15 cellular contexts compared by ENCODE assay signal in the genomic region with DNA sequence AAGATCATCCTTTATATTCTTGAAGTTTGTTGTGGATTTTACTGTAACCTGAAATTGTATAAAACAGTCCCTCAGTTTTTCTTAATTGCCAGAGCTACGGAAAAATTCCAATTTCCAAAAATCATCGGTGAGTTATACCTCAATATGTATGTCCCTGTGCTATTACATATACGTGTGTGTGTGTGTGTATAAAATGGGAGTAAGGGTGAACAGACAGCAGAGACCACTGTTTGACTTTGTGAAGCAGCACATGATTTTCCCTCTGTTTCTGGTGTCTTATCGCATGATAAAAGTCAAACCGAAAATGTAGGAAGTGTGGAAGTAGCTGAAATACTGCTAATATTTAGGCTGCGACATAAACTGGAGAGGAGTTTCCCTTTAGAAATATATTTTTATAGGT. TPM values are rescaled to one million over a fixed set of nuclear protein-coding genes. Genes with fewer than 3 reads are reported as not detected.
DNase-seq lines count a peak whose midpoint lies in the region; ATAC-seq, FAIRE-seq and TF ChIP-seq lines count a peak whose summit lies in the region.
"Had no signal": no experiment of that assay in that cellular context is flagged by ENCODE, and none has a peak within 500 bp of the region (broad histone marks: within the 10 kb centered on the region; RNA-seq: fewer than 3 reads in every experiment).

No MANE protein-coding gene starts in this region.

- DNase-seq in A549 (ENCODE audit: low read depth in 1 of 2, low spot score in 1 of 2) (peak; percentile 14 to 30), ELR (ENCODE audit: low read depth) (peak; percentile 1), MM.1S (no peak), K562 (ENCODE audit: extremely low read depth in 1 of 4, low spot score in 3 of 4) (peak; percentile 9 to 86 (median 66)), pancreas (no peak), NCI-H2081 (lab: John Stamatoyannopoulos, UW) (no peak)
- DNase-seq: Caco-2; gastrocnemius medialis; mucosa of descending colon; NCI-H345; stimulated activated CD4-positive, alpha-beta T cell treated with anti-CD3 and anti-CD28 coated beads, Interleukin-12 subunit alpha, Interleukin-12 subunit beta, amount 100 ng/mL, for 4 hours had no signal

- no peak overlapping the region for H3K27ac Mint-ChIP-seq in activated T-helper 17 cell treated with anti-CD3 and anti-CD28 coated beads, Interleukin-2, amount 50 U/mL, for 72 hours

- POLR2A ChIA-PET in A549 (lab: Yijun Ruan, JAX) (no interaction called here), K562 (lab: Yijun Ruan, JAX) (no interaction called here)

- H3K36me3 Mint-ChIP-seq in activated T-helper 17 cell treated with anti-CD3 and anti-CD28 coated beads, Interleukin-2, amount 50 U/mL, for 72 hours (ENCODE audit: low read depth), result no peaks in the 10 kb centered on the region

- ATAC-seq in A549 (peak in 1 of 2 experiments; percentile 68; a peak in 1 of 6 replicates), K562 (no peak), GM18861 (IDR thresholded peaks at IDR 0.05; ENCODE audit: unreplicated experiment) (no peak), pancreas (no peak)
- no peak for ATAC-seq in activated T-helper 17 cell treated with anti-CD3 and anti-CD28 coated beads, Interleukin-2, amount 50 U/mL, for 72 hours (replicated peaks)
- ATAC-seq: activated CD4-positive, CD25-positive, alpha-beta regulatory T cell treated with anti-CD3 and anti-CD28 coated beads, Interleukin-2, amount 50 U/mL, for 24 hours; gastrocnemius medialis; mucosa of descending colon had no signal

- in situ Hi-C loops in K562 (cut with MboI), result no loop called here

- no peak for TF ChIP-seq RAD21 in A549 (conservative IDR thresholded peaks at IDR 0.05 in 1 of 2, IDR thresholded peaks at IDR 0.05 in 1 of 2)
- TF ChIP-seq RAD21 in K562 (CRISPR knock-in tag; conservative IDR thresholded peaks at IDR 0.05 in 1 of 2, IDR thresholded peaks at IDR 0.05 in 1 of 2), result no peak

- H3K9ac ChIP-seq in MM.1S (ENCODE audit: low read length) (no peak overlapping the region), K562 (ENCODE audit: insufficient read depth in 1 of 2, low read depth in 2 of 2, low read length in 2 of 2) (no peak overlapping the region)

- FAIRE-seq in A549 (lab: Jason Lieb, UNC) (peak; percentile 100), K562 (lab: Jason Lieb, UNC) (peak; percentile 98), pancreas (lab: Jason Lieb, UNC) (no peak)

- no peaks in the 10 kb centered on the region for H3K9me2 ChIP-seq in MM.1S (replicated peaks; ENCODE audit: insufficient read depth, low read length)

- TF ChIP-seq POLR2A in A549 (IDR thresholded peaks at IDR 0.05; ENCODE audit: low read length), result no peak
- TF ChIP-seq POLR2A in K562 (conservative IDR thresholded peaks at IDR 0.05), result no peak

- no peaks in the 10 kb centered on the region for H3F3A ChIP-seq in MM.1S (ENCODE audit: insufficient read depth, low read length)

- H3K36me3 ChIP-seq in MM.1S (replicated peaks; ENCODE audit: insufficient read depth, low read length), result no peaks in the 10 kb centered on the region
- no peaks in the 10 kb centered on the region for H3K36me3 ChIP-seq in K562 (ENCODE audit: control insufficient read depth, insufficient read depth, low read length)
- no peaks in the 10 kb centered on the region for H3K36me3 ChIP-seq in pancreas
- H3K36me3 ChIP-seq: gastrocnemius medialis had no signal

- H3K4me1 ChIP-seq in A549 (no peaks in the 10 kb centered on the region), MM.1S (ENCODE audit: low read length) (no peaks in the 10 kb centered on the region), K562 (replicated peaks in 1 of 2; ENCODE audit: control insufficient read depth in 2 of 2, insufficient read depth in 2 of 2, low read length in 2 of 2) (no peaks in the 10 kb centered on the region), pancreas (no peaks in the 10 kb centered on the region)
- H3K4me1 ChIP-seq: Caco-2, gastrocnemius medialis had no signal

- H3K9me3 ChIP-seq in A549 (peaks cover 8% of the 10 kb centered on the region; the same call in 2 of the 3 replicates), MM.1S (replicated peaks; ENCODE audit: insufficient read depth, low read length) (no peaks in the 10 kb centered on the region), K562 (replicated peaks; ENCODE audit: control insufficient read depth, insufficient read depth, low read depth, low read length) (peaks cover 4% of the 10 kb centered on the region), pancreas (no peaks in the 10 kb centered on the region)
- H3K9me3 ChIP-seq: Caco-2, gastrocnemius medialis had no signal

- H3K27me3 ChIP-seq in MM.1S (replicated peaks; ENCODE audit: insufficient read depth, low read length), result no peaks in the 10 kb centered on the region
- H3K27me3 ChIP-seq in K562 (ENCODE audit: control insufficient read depth in 2 of 2, insufficient read depth in 2 of 2, low read length in 2 of 2), result no peaks in the 10 kb centered on the region
- H3K27me3 ChIP-seq in pancreas, result no peaks in the 10 kb centered on the region
- H3K27me3 ChIP-seq: gastrocnemius medialis had no signal

- WGBS in A549 (ENCODE audit: missing lambda C conversion rate), result 57% methylated on average over 6 of the region's 6 CpGs
- 37% methylated on average over 6 of the region's 6 CpGs for WGBS in K562 (ENCODE audit: insufficient coverage, low coverage, missing lambda C conversion rate)
- 82 to 85% methylated on average over 6 of the region's 6 CpGs for whole genome bisulfite sequencing in pancreas, 2 donors

- intact Hi-C loops in K562 (cut with micrococcal nuclease) (loop anchor here (1.0 kb wide), 2 partner anchors 282 to 403 kb away; no protein-coding TSS in a partner anchor), pancreas (cut with DNase I) (no loop called here)

- H2AFZ ChIP-seq in MM.1S (ENCODE audit: low read length), result no peak overlapping the region
- no peak overlapping the region for H2AFZ ChIP-seq in K562 (ENCODE audit: low read depth, low read length)

- H3K9me3 Mint-ChIP-seq in activated T-helper 17 cell treated with anti-CD3 and anti-CD28 coated beads, Interleukin-2, amount 50 U/mL, for 72 hours, result no peaks in the 10 kb centered on the region

- TF ChIP-seq CTCF in A549 (IDR thresholded peaks at IDR 0.05) (no peak), MM.1S (IDR thresholded peaks at IDR 0.05; ENCODE audit: low read length) (peak; percentile 21), K562 (IDR thresholded peaks at IDR 0.05 in 2 of 3, conservative IDR thresholded peaks at IDR 0.05 in 1 of 3; ENCODE audit: insufficient read depth in 2 of 3, low read depth in 1 of 3, low read length in 3 of 3) (peak; percentile 14 to 44 (median 43); a peak in 2 of 6 replicates), pancreas (IDR thresholded peaks at IDR 0.05) (no peak)

- H3K4me3 Mint-ChIP-seq in activated T-helper 17 cell treated with anti-CD3 and anti-CD28 coated beads, Interleukin-2, amount 50 U/mL, for 72 hours, result no peak overlapping the region

- no peaks in the 10 kb centered on the region for H3K9me1 ChIP-seq in K562 (ENCODE audit: control insufficient read depth, insufficient read depth, low read length)

- no peaks in the 10 kb centered on the region for H3K4me1 Mint-ChIP-seq in activated T-helper 17 cell treated with anti-CD3 and anti-CD28 coated beads, Interleukin-2, amount 50 U/mL, for 72 hours

- H3K4me3 ChIP-seq in A549 (no peak overlapping the region), MM.1S (ENCODE audit: low read length) (no peak overlapping the region), K562 (no peak overlapping the region), pancreas (no peak overlapping the region)
- H3K4me3 ChIP-seq: gastrocnemius medialis, mucosa of descending colon had no signal

- TF ChIP-seq EP300 in A549 (IDR thresholded peaks at IDR 0.05), result no peak
- TF ChIP-seq EP300 in K562 (IDR thresholded peaks at IDR 0.05; ENCODE audit: low read length), result no peak

- CTCF ChIA-PET in A549 (lab: Yijun Ruan, JAX) (no interaction called here), K562 (lab: Yijun Ruan, JAX; ENCODE audit: low intra/inter-chr PET ratio) (interaction anchor here (0.5 to 1.9 kb wide), 19 partner anchors 25 to 1017 kb away, joined by 3 to 39 read pairs (median 3); partner anchors contain the start of gene TRIM58)

- no peaks in the 10 kb centered on the region for H3K27me3 Mint-ChIP-seq in activated T-helper 17 cell treated with anti-CD3 and anti-CD28 coated beads, Interleukin-2, amount 50 U/mL, for 72 hours

- H4K20me1 ChIP-seq in MM.1S (ENCODE audit: insufficient read depth, low read length), result no peaks in the 10 kb centered on the region
- no peaks in the 10 kb centered on the region for H4K20me1 ChIP-seq in K562 (replicated peaks; ENCODE audit: control insufficient read depth, insufficient read depth, low read length)

- no peak overlapping the region for H3K4me2 ChIP-seq in A549
- no peak overlapping the region for H3K4me2 ChIP-seq in MM.1S (ENCODE audit: low read depth, low read length)
- H3K4me2 ChIP-seq in K562 (ENCODE audit: insufficient read depth, low read length), result no peak overlapping the region

- H3K79me2 ChIP-seq in MM.1S (ENCODE audit: low read length) (no peaks in the 10 kb centered on the region), K562 (ENCODE audit: control insufficient read depth, insufficient read depth, low read length) (no peaks in the 10 kb centered on the region)

- BruUV-seq in K562 (replicated peaks; lab: Mats Ljungman, UMichigan), result no TSS peak

- H3K27ac ChIP-seq in A549 (no peak overlapping the region), MM.1S (ENCODE audit: low read length) (no peak overlapping the region), K562 (ENCODE audit: extremely low read depth, low read depth, low read length) (no peak overlapping the region), pancreas (no peak overlapping the region)
- H3K27ac ChIP-seq: gastrocnemius medialis had no signal

RNA-seq across cellular contexts. Expression of gene OR2T1, which starts 1.2 kb away (rescaled TPM):
- polyA plus RNA-seq in A549 (2011; rRNA removed) (not detected in 2 replicates), A549 (2017; fragmentation: RNase III; extraction: RNeasy Plus Mini Kit Qiagen cat#74134 plus additional on column Dnase treatment) (not detected in 3 replicates), K562 (2011; rRNA removed) (not detected in 2 replicates), K562 (2014; fragmentation: Illumina TruSeq; extraction: Trizol) (not detected in 2 replicates), K562 (2014; fragmentation: Nextera tagmentation; extraction: Ambion mirVana) (not detected), K562 (2014; rRNA removed) (not detected in 2 replicates), pancreas (not detected)
- polyA plus RNA-seq in A549 (2012; cell fraction: cytosol; rRNA removed), result not detected in 2 replicates
- polyA plus RNA-seq in A549 (2012; cell fraction: nucleus; rRNA removed), result not detected in 2 replicates
- polyA minus RNA-seq in A549 (2011; rRNA and poly(A)+ RNA removed), result not detected in 2 replicates
- total RNA-seq in K562 (2011; cell fraction: chromatin; rRNA removed; ENCODE audit: low replicate concordance), result not detected in 2 replicates
- total RNA-seq in K562 (2011; cell fraction: nucleolus; rRNA removed), result not detected in 2 replicates
- not detected in 2 replicates for total RNA-seq in K562 (2011; cell fraction: nucleoplasm; rRNA removed)
- total RNA-seq in K562 (2014; rRNA removed) (not detected in 2 replicates), K562 (2014; rRNA removed; fragmentation: Illumina TruSeq; extraction: Trizol) (not detected in 2 replicates), K562 (2015; rRNA removed; fragmentation: Illumina TruSeq; extraction: Trizol) (not detected in 2 replicates), K562 (2021) (not detected in 2 replicates), pancreas (not detected)
- polyA plus RNA-seq in K562 (2011; cell fraction: cytosol; rRNA removed), result not detected in 2 replicates
- not detected in 2 replicates for polyA plus RNA-seq in K562 (2011; cell fraction: nucleus; rRNA removed)
- polyA plus RNA-seq in K562 (2012), result not detected in 2 replicates
- not detected in 2 replicates for polyA minus RNA-seq in K562 (2011; rRNA and poly(A)+ RNA removed)
- polyA minus RNA-seq in K562 (2011; cell fraction: cytosol; rRNA and poly(A)+ RNA removed), result not detected in 2 replicates
- not detected in 2 replicates for polyA minus RNA-seq in K562 (2011; cell fraction: nucleus; rRNA and poly(A)+ RNA removed)
- total RNA-seq in activated T-helper 17 cell treated with anti-CD3 and anti-CD28 coated beads, Interleukin-2, amount 50 U/mL, for 72 hours, result not detected
- total RNA-seq: Caco-2, gastrocnemius medialis, mucosa of descending colon, temporal lobe had no signal

RNA-seq across cellular contexts. Expression of gene OR2T6, which starts 28.5 kb away (rescaled TPM):
- polyA plus RNA-seq in A549 (2011; rRNA removed) (not detected in 2 replicates), A549 (2017; fragmentation: RNase III; extraction: RNeasy Plus Mini Kit Qiagen cat#74134 plus additional on column Dnase treatment) (not detected in 3 replicates), K562 (2011; rRNA removed) (not detected in 2 replicates), K562 (2014; fragmentation: Illumina TruSeq; extraction: Trizol) (not detected in 2 replicates), K562 (2014; fragmentation: Nextera tagmentation; extraction: Ambion mirVana) (not detected), K562 (2014; rRNA removed) (not detected in 2 replicates), pancreas (not detected)
- polyA plus RNA-seq in A549 (2012; cell fraction: cytosol; rRNA removed), result not detected in 2 replicates
- polyA plus RNA-seq in A549 (2012; cell fraction: nucleus; rRNA removed), result not detected in 2 replicates
- polyA minus RNA-seq in A549 (2011; rRNA and poly(A)+ RNA removed), result not detected in 2 replicates
- not detected in 2 replicates for total RNA-seq in K562 (2011; cell fraction: chromatin; rRNA removed; ENCODE audit: low replicate concordance)
- not detected in 2 replicates for total RNA-seq in K562 (2011; cell fraction: nucleolus; rRNA removed)
- not detected in 2 replicates for total RNA-seq in K562 (2011; cell fraction: nucleoplasm; rRNA removed)
- total RNA-seq in K562 (2014; rRNA removed) (not detected in 2 replicates), K562 (2014; rRNA removed; fragmentation: Illumina TruSeq; extraction: Trizol) (not detected in 2 replicates), K562 (2015; rRNA removed; fragmentation: Illumina TruSeq; extraction: Trizol) (not detected in 2 replicates), K562 (2021) (not detected in 2 replicates), pancreas (not detected)
- polyA plus RNA-seq in K562 (2011; cell fraction: cytosol; rRNA removed), result not detected in 2 replicates
- 0.25 TPM in 1 of 2 replicates, not detected in the other for polyA plus RNA-seq in K562 (2011; cell fraction: nucleus; rRNA removed)
- polyA plus RNA-seq in K562 (2012), result not detected in 2 replicates
- polyA minus RNA-seq in K562 (2011; rRNA and poly(A)+ RNA removed), result 0.06 TPM in 1 of 2 replicates, not detected in the other
- not detected in 2 replicates for polyA minus RNA-seq in K562 (2011; cell fraction: cytosol; rRNA and poly(A)+ RNA removed)
- polyA minus RNA-seq in K562 (2011; cell fraction: nucleus; rRNA and poly(A)+ RNA removed), result 0.44 TPM in 1 of 2 replicates, not detected in the other
- total RNA-seq in activated T-helper 17 cell treated with anti-CD3 and anti-CD28 coated beads, Interleukin-2, amount 50 U/mL, for 72 hours, result not detected
- total RNA-seq: Caco-2, gastrocnemius medialis, mucosa of descending colon, temporal lobe had no signal

RNA-seq across cellular contexts. Expression of gene OR2T2, which starts 41.4 kb away (rescaled TPM):
- polyA plus RNA-seq in A549 (2011; rRNA removed) (not detected in 2 replicates), A549 (2017; fragmentation: RNase III; extraction: RNeasy Plus Mini Kit Qiagen cat#74134 plus additional on column Dnase treatment) (not detected in 3 replicates), K562 (2011; rRNA removed) (not detected in 2 replicates), K562 (2014; fragmentation: Illumina TruSeq; extraction: Trizol) (not detected in 2 replicates), K562 (2014; fragmentation: Nextera tagmentation; extraction: Ambion mirVana) (not detected), K562 (2014; rRNA removed) (not detected in 2 replicates), pancreas (not detected)
- not detected in 2 replicates for polyA plus RNA-seq in A549 (2012; cell fraction: cytosol; rRNA removed)
- polyA plus RNA-seq in A549 (2012; cell fraction: nucleus; rRNA removed), result not detected in 2 replicates
- not detected in 2 replicates for polyA minus RNA-seq in A549 (2011; rRNA and poly(A)+ RNA removed)
- not detected in 2 replicates for total RNA-seq in K562 (2011; cell fraction: chromatin; rRNA removed; ENCODE audit: low replicate concordance)
- total RNA-seq in K562 (2011; cell fraction: nucleolus; rRNA removed), result not detected in 2 replicates
- total RNA-seq in K562 (2011; cell fraction: nucleoplasm; rRNA removed), result not detected in 2 replicates
- total RNA-seq in K562 (2014; rRNA removed) (not detected in 2 replicates), K562 (2014; rRNA removed; fragmentation: Illumina TruSeq; extraction: Trizol) (not detected in 2 replicates), K562 (2015; rRNA removed; fragmentation: Illumina TruSeq; extraction: Trizol) (not detected in 2 replicates), K562 (2021) (not detected in 2 replicates), pancreas (under 1 TPM in 1 of 6 donors, not detected in 5; 0.06 TPM)
- not detected in 2 replicates for polyA plus RNA-seq in K562 (2011; cell fraction: cytosol; rRNA removed)
- not detected in 2 replicates for polyA plus RNA-seq in K562 (2011; cell fraction: nucleus; rRNA removed)
- polyA plus RNA-seq in K562 (2012), result not detected in 2 replicates
- polyA minus RNA-seq in K562 (2011; rRNA and poly(A)+ RNA removed), result not detected in 2 replicates
- polyA minus RNA-seq in K562 (2011; cell fraction: cytosol; rRNA and poly(A)+ RNA removed), result not detected in 2 replicates
- polyA minus RNA-seq in K562 (2011; cell fraction: nucleus; rRNA and poly(A)+ RNA removed), result not detected in 2 replicates
- total RNA-seq in activated T-helper 17 cell treated with anti-CD3 and anti-CD28 coated beads, Interleukin-2, amount 50 U/mL, for 72 hours, result not detected
- total RNA-seq: Caco-2, gastrocnemius medialis, mucosa of descending colon, temporal lobe had no signal

RNA-seq across cellular contexts. Expression of gene OR2T4, which starts 42.6 kb away (rescaled TPM):
- polyA plus RNA-seq in A549 (2011; rRNA removed) (not detected in 2 replicates), A549 (2017; fragmentation: RNase III; extraction: RNeasy Plus Mini Kit Qiagen cat#74134 plus additional on column Dnase treatment) (not detected in 3 replicates), K562 (2011; rRNA removed) (0.39 TPM in 1 of 2 replicates, not detected in the other), K562 (2014; fragmentation: Illumina TruSeq; extraction: Trizol) (not detected in 2 replicates), K562 (2014; fragmentation: Nextera tagmentation; extraction: Ambion mirVana) (not detected), K562 (2014; rRNA removed) (not detected in 2 replicates), pancreas (not detected)
- not detected in 2 replicates for polyA plus RNA-seq in A549 (2012; cell fraction: cytosol; rRNA removed)
- not detected in 2 replicates for polyA plus RNA-seq in A549 (2012; cell fraction: nucleus; rRNA removed)
- polyA minus RNA-seq in A549 (2011; rRNA and poly(A)+ RNA removed), result not detected in 2 replicates
- total RNA-seq in K562 (2011; cell fraction: chromatin; rRNA removed; ENCODE audit: low replicate concordance), result not detected in 2 replicates
- not detected in 2 replicates for total RNA-seq in K562 (2011; cell fraction: nucleolus; rRNA removed)
- not detected in 2 replicates for total RNA-seq in K562 (2011; cell fraction: nucleoplasm; rRNA removed)
- total RNA-seq in K562 (2014; rRNA removed) (not detected in 2 replicates), K562 (2014; rRNA removed; fragmentation: Illumina TruSeq; extraction: Trizol) (not detected in 2 replicates), K562 (2015; rRNA removed; fragmentation: Illumina TruSeq; extraction: Trizol) (not detected in 2 replicates), K562 (2021) (not detected in 2 replicates), pancreas (not detected)
- polyA plus RNA-seq in K562 (2011; cell fraction: cytosol; rRNA removed), result 0.38 TPM in 1 of 2 replicates, not detected in the other
- 0.52 TPM in 1 of 2 replicates, not detected in the other for polyA plus RNA-seq in K562 (2011; cell fraction: nucleus; rRNA removed)
- not detected in 2 replicates for polyA plus RNA-seq in K562 (2012)
- 0.48 TPM in 1 of 2 replicates, not detected in the other for polyA minus RNA-seq in K562 (2011; rRNA and poly(A)+ RNA removed)
- not detected in 2 replicates for polyA minus RNA-seq in K562 (2011; cell fraction: cytosol; rRNA and poly(A)+ RNA removed)
- 0.33 TPM in 1 of 2 replicates, not detected in the other for polyA minus RNA-seq in K562 (2011; cell fraction: nucleus; rRNA and poly(A)+ RNA removed)
- not detected for total RNA-seq in activated T-helper 17 cell treated with anti-CD3 and anti-CD28 coated beads, Interleukin-2, amount 50 U/mL, for 72 hours
- total RNA-seq: Caco-2, gastrocnemius medialis, mucosa of descending colon, temporal lobe had no signal

RNA-seq across cellular contexts. Expression of gene OR14C36, which starts 55.4 kb away (rescaled TPM):
- not detected in 2 replicates for polyA plus RNA-seq in A549 (2011; rRNA removed)
- polyA plus RNA-seq in A549 (2012; cell fraction: cytosol; rRNA removed), result not detected in 2 replicates
- not detected in 2 replicates for polyA plus RNA-seq in A549 (2012; cell fraction: nucleus; rRNA removed)
- polyA plus RNA-seq in A549 (2017; fragmentation: RNase III; extraction: RNeasy Plus Mini Kit Qiagen cat#74134 plus additional on column Dnase treatment), result not detected in 3 replicates
- not detected in 2 replicates for polyA minus RNA-seq in A549 (2011; rRNA and poly(A)+ RNA removed)
- total RNA-seq in K562 (2011; cell fraction: chromatin; rRNA removed; ENCODE audit: low replicate concordance), result not detected in 2 replicates
- total RNA-seq in K562 (2011; cell fraction: nucleolus; rRNA removed), result not detected in 2 replicates
- total RNA-seq in K562 (2011; cell fraction: nucleoplasm; rRNA removed), result not detected in 2 replicates
- not detected in 2 replicates for total RNA-seq in K562 (2014; rRNA removed)
- total RNA-seq in K562 (2014; rRNA removed; fragmentation: Illumina TruSeq; extraction: Trizol), result not detected in 2 replicates
- not detected in 2 replicates for total RNA-seq in K562 (2015; rRNA removed; fragmentation: Illumina TruSeq; extraction: Trizol)
- not detected in 2 replicates for total RNA-seq in K562 (2021)
- polyA plus RNA-seq in K562 (2011; rRNA removed), result 0.11 TPM in 1 of 2 replicates, not detected in the other
- 0.35 TPM in 1 of 2 replicates, not detected in the other for polyA plus RNA-seq in K562 (2011; cell fraction: cytosol; rRNA removed)
- 0.63 TPM in 1 of 2 replicates, not detected in the other for polyA plus RNA-seq in K562 (2011; cell fraction: nucleus; rRNA removed)
- polyA plus RNA-seq in K562 (2012), result not detected in 2 replicates
- polyA plus RNA-seq in K562 (2014; fragmentation: Illumina TruSeq; extraction: Trizol), result not detected in 2 replicates
- not detected for polyA plus RNA-seq in K562 (2014; fragmentation: Nextera tagmentation; extraction: Ambion mirVana)
- not detected in 2 replicates for polyA plus RNA-seq in K562 (2014; rRNA removed)
- polyA minus RNA-seq in K562 (2011; rRNA and poly(A)+ RNA removed), result 0.27 TPM in 1 of 2 replicates, not detected in the other
- not detected in 2 replicates for polyA minus RNA-seq in K562 (2011; cell fraction: cytosol; rRNA and poly(A)+ RNA removed)
- polyA minus RNA-seq in K562 (2011; cell fraction: nucleus; rRNA and poly(A)+ RNA removed), result 0.89 TPM in 1 of 2 replicates, not detected in the other
- not detected for total RNA-seq in pancreas
- not detected for polyA plus RNA-seq in pancreas
- not detected for total RNA-seq in activated T-helper 17 cell treated with anti-CD3 and anti-CD28 coated beads, Interleukin-2, amount 50 U/mL, for 72 hours
- total RNA-seq: Caco-2, gastrocnemius medialis, mucosa of descending colon, temporal lobe had no signal

Comparison
In these comparisons a context has a peak if more than half of its experiments do, and no peak if none do; other contexts are left out.
1. DNase-seq: peak in A549 (2 of 2), ELR (single experiment) and K562 (4 of 4); none in MM.1S (single experiment), pancreas (0 of 6) and NCI-H2081 (0 of 2).
2. CTCF ChIP-seq: peak in MM.1S (single experiment) and K562 (3 of 3); none in A549 (single experiment) and pancreas (0 of 4).
3. Of the 35 proteins assayed by ChIP-seq in both K562 and A549: peak only in K562: CTCF; only in A549: none; in both: none; in neither: 34.